ENCODE assay signal across 32 cellular contexts in genomic region chr13:51193387-51193786, GRCh38. TPM values are rescaled to one million over a fixed set of nuclear protein-coding genes. Genes with fewer than 3 reads are reported as not detected.
"Had no signal": no experiment of that assay in that cellular context is flagged by ENCODE, and none has a peak within 500 bp of the region (broad histone marks: within the 10 kb centered on the region; RNA-seq: fewer than 3 reads in every experiment).

No MANE protein-coding gene starts in this region.

- H3K27ac ChIP-seq: ascending aorta, cardiac muscle cell, VCaP had no signal

- H3K4me1 ChIP-seq: ascending aorta had no signal

- DNase-seq: activated B cell treated with CpG ODN at 0.5 μM for 24 hours; activated CD4-positive, alpha-beta memory T cell treated with anti-CD3 and anti-CD28 coated beads, Interleukin-2, amount 10 ng/mL, durations not matched to agents 7 days and 5 days; activated CD4-positive, alpha-beta T cell treated with anti-CD3 and anti-CD28 coated beads for 1 hour; activated CD4-positive, alpha-beta T cell treated with anti-CD3 and anti-CD28 coated beads for 36 hours; activated CD4-positive, alpha-beta T cell treated with anti-CD3 and anti-CD28 coated beads for 48 hours; activated CD4-positive, alpha-beta T cell treated with anti-CD3 and anti-CD28 coated beads, Interleukin-2, amount 10 ng/mL, durations not matched to agents 7 days and 5 days; activated CD4-positive, alpha-beta T cell treated with anti-CD3 and anti-CD28 coated beads, Interleukin-2, amount 50 U/mL, for 48 hours; activated CD8-positive, alpha-beta memory T cell treated with anti-CD3 and anti-CD28 coated beads for 24 hours; activated CD8-positive, alpha-beta memory T cell treated with anti-CD3 and anti-CD28 coated beads, Interleukin-2, amount 10 ng/mL, durations not matched to agents 7 days and 5 days; activated CD8-positive, alpha-beta memory T cell treated with anti-CD3 and anti-CD28 coated beads, Interleukin-2, amount 50 U/mL, for 48 hours; activated CD8-positive, alpha-beta T cell treated with anti-CD3 and anti-CD28 coated beads, Interleukin-2, amount 10 ng/mL, durations not matched to agents 7 days and 5 days; activated effector memory CD4-positive, alpha-beta T cell treated with Interleukin-2 at 50 U/mL for 16 hours; activated gamma-delta T cell; activated naive CD4-positive, alpha-beta T cell treated with anti-CD3 and anti-CD28 coated beads, Interleukin-2, amount 10 ng/mL, durations not matched to agents 7 days and 5 days; activated naive CD4-positive, alpha-beta T cell treated with Interleukin-2 at 50 U/mL for 16 hours; activated naive CD8-positive, alpha-beta T cell treated with anti-CD3 and anti-CD28 coated beads, Interleukin-2, amount 10 ng/mL, durations not matched to agents 7 days and 5 days; activated naive CD8-positive, alpha-beta T cell treated with anti-CD3 and anti-CD28 coated beads, Interleukin-2, amount 50 U/mL, for 24 hours; activated T-cell treated with anti-CD3 and anti-CD28 coated beads, Interleukin-2, amount 50 U/mL, for 24 hours; activated T-cell treated with anti-CD3 and anti-CD28 coated beads, Interleukin-2, amount 50 U/mL, for 48 hours; amygdala; anterior cingulate cortex; caudate nucleus; cerebellar nuclear complex; T-helper 1 cell; T-helper 2 cell; T-helper 9 cell had no signal

- FAIRE-seq: bronchial epithelial cell, TTC549 had no signal

- H3K27me3 ChIP-seq: ascending aorta, cardiac muscle cell had no signal

- H3K9me3 ChIP-seq: ascending aorta had no signal

- H3K36me3 ChIP-seq: ascending aorta, cardiac muscle cell had no signal

- ATAC-seq: activated CD4-positive, alpha-beta T cell treated with anti-CD3 and anti-CD28 coated beads for 36 hours; activated CD4-positive, CD25-positive, alpha-beta regulatory T cell treated with anti-CD3 and anti-CD28 coated beads, Interleukin-2, amount 50 U/mL, for 24 hours; activated CD8-positive, alpha-beta memory T cell treated with anti-CD3 and anti-CD28 coated beads, Interleukin-2, amount 10 ng/mL, durations not matched to agents 7 days and 5 days; activated CD8-positive, alpha-beta T cell treated with anti-CD3 and anti-CD28 coated beads, Interleukin-2, amount 10 ng/mL, durations not matched to agents 7 days and 5 days; activated naive CD8-positive, alpha-beta T cell treated with anti-CD3 and anti-CD28 coated beads, Interleukin-2, amount 50 U/mL, for 24 hours had no signal

- H3K4me3 ChIP-seq: ascending aorta, cardiac muscle cell had no signal

RNA-seq across cellular contexts. Expression of gene FAM124A, which starts 28.8 kb away (rescaled TPM):
- total RNA-seq: activated B cell treated with CpG ODN at 0.5 μM for 24 hours; activated CD4-positive, alpha-beta T cell treated with anti-CD3 and anti-CD28 coated beads, Interleukin-2, amount 10 ng/mL, durations not matched to agents 7 days and 5 days; activated CD8-positive, alpha-beta T cell treated with anti-CD3 and anti-CD28 coated beads, Interleukin-2, amount 10 ng/mL, durations not matched to agents 7 days and 5 days; bronchial epithelial cell had no signal
